Comparison of ENCODE assay signal across 11 cellular contexts in the genomic region with DNA sequence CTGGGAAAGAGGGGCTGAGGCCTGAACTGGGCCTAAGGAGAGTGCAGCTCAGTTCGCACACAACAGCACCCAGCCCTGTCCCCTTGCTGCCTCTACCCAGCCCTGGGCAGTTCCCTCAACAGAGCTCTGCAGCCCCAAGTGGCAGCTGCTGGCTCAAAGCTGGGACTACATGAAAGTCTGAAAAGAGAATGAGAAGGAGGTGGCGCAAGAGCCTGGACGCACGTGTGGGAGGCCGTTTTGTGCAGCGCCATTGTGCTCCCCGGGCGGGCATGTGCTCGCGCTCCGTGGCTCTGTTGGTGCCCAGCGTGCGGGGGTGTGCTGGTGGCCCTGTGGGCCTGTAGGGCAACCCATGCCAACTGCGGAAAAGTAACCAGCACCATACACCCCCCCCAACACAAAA. TPM values are rescaled to one million over a fixed set of nuclear protein-coding genes. Genes with fewer than 3 reads are reported as not detected.
DNase-seq lines count a peak whose midpoint lies in the region; ATAC-seq and TF ChIP-seq lines count a peak whose summit lies in the region.
"Had no signal": no experiment of that assay in that cellular context is flagged by ENCODE, and none has a peak within 500 bp of the region (broad histone marks: within the 10 kb centered on the region; RNA-seq: fewer than 3 reads in every experiment).

No MANE protein-coding gene starts in this region.

- H3K27me3 ChIP-seq in ascending aorta (no peaks in the 10 kb centered on the region), right cardiac atrium (ENCODE audit: control insufficient read depth, insufficient read depth) (no peaks in the 10 kb centered on the region), rectal smooth muscle tissue (ENCODE audit: control insufficient read depth, insufficient read depth, low read length) (no peaks in the 10 kb centered on the region), A673 (replicated peaks; ENCODE audit: insufficient read depth, low read depth, low read length, poor library complexity) (no peaks in the 10 kb centered on the region)

- peaks cover 13 to 26% of the 10 kb centered on the region in 2 donors for H3K4me1 ChIP-seq in ascending aorta
- H3K4me1 ChIP-seq in right cardiac atrium (ENCODE audit: control insufficient read depth, insufficient read depth, low read length) = peaks cover 9% of the 10 kb centered on the region
- H3K4me1 ChIP-seq in rectal smooth muscle tissue (ENCODE audit: control insufficient read depth, insufficient read depth, low read length) = peaks cover 15% of the 10 kb centered on the region
- no peaks in the 10 kb centered on the region for H3K4me1 ChIP-seq in A673 (ENCODE audit: insufficient read depth, low read length, poor library complexity, severe bottlenecking)

- H3K4me3 ChIP-seq in ascending aorta (no peak overlapping the region), right cardiac atrium (ENCODE audit: low read length) (no peak overlapping the region), rectal smooth muscle tissue (ENCODE audit: low read length) (peak overlapping the region; percentile 19), A673 (ENCODE audit: low read depth, low read length, poor library complexity, severe bottlenecking) (no peak overlapping the region)

- H3K9ac ChIP-seq in rectal smooth muscle tissue (ENCODE audit: low read length) = peak overlapping the region; percentile 45

- intact Hi-C loops in ascending aorta (cut with DNase I) = loop anchor here (10.0 kb wide), 1 partner anchor 248 kb away; the partner anchor contains the start of gene SHISA4
- intact Hi-C loops in right cardiac atrium (cut with DNase I) = no loop called here
- intact Hi-C loops in A673 (cut with micrococcal nuclease; ENCODE audit: unreplicated experiment) = loop anchor here (10.0 kb wide), 2 partner anchors 238 to 598 kb away; partner anchors contain the start of gene NAV1

- WGBS in right cardiac atrium = 70% methylated on average over 14 of the region's 14 CpGs

- TF ChIP-seq CTCF in ascending aorta (IDR thresholded peaks at IDR 0.05) = no peak
- no peak for TF ChIP-seq CTCF in A673 (conservative IDR thresholded peaks at IDR 0.05; ENCODE audit: low read depth, low read length)

- H3K36me3 ChIP-seq in ascending aorta (peaks cover 32 to 47% of the 10 kb centered on the region in 2 donors), rectal smooth muscle tissue (ENCODE audit: control insufficient read depth, insufficient read depth, low read length) (peaks cover 24% of the 10 kb centered on the region), A673 (ENCODE audit: insufficient read depth, low read length, poor library complexity, severe bottlenecking) (peaks cover 20% of the 10 kb centered on the region)

- peak; percentile 26 to 32 for ATAC-seq in right cardiac atrium
- ATAC-seq in GM21526 (IDR thresholded peaks at IDR 0.05; ENCODE audit: low FRiP score, unreplicated experiment) = no peak

- no peaks in the 10 kb centered on the region for H3K9me3 ChIP-seq in ascending aorta
- no peaks in the 10 kb centered on the region for H3K9me3 ChIP-seq in right cardiac atrium (ENCODE audit: control insufficient read depth, low read length)
- H3K9me3 ChIP-seq in A673 (ENCODE audit: low read depth, low read length, poor library complexity, severe bottlenecking) = no peaks in the 10 kb centered on the region

- CTCF ChIA-PET in A673 (lab: Charles Lee) = no interaction called here

- DNase-seq in CD1c-positive myeloid dendritic cell (ENCODE audit: extremely low spot score) (peak; percentile 68), ascending aorta (ENCODE audit: low spot score in 2 of 2) (no peak), right cardiac atrium (peak; percentile 54 to 82 (median 75)), NCI-H1105 (lab: John Stamatoyannopoulos, UW) (no peak), COLO829 (ENCODE audit: low spot score) (no peak), A673 (ENCODE audit: low spot score) (no peak)
- DNase-seq: GDM1 had no signal

- BruUV-seq in A673 (replicated peaks; lab: Mats Ljungman, UMichigan) = no TSS peak

- POLR2A ChIA-PET in A673 (lab: Charles Lee; ENCODE audit: low non-redundant PET) = no interaction called here

- H3K27ac ChIP-seq in ascending aorta = peak overlapping the region; percentile 84 to 89
- H3K27ac ChIP-seq in right cardiac atrium (ENCODE audit: low read length) = peak overlapping the region; percentile 79
- peak overlapping the region; percentile 96 for H3K27ac ChIP-seq in rectal smooth muscle tissue (ENCODE audit: low read depth, low read length)
- no peak overlapping the region for H3K27ac ChIP-seq in A673 (ENCODE audit: low read depth, low read length, poor library complexity, severe bottlenecking)

RNA-seq across cellular contexts. Expression of gene GPR37L1, which starts 10.3 kb away (rescaled TPM):
- total RNA-seq in ascending aorta (not detected), right cardiac atrium (under 1 TPM in 3 of 4 donors, not detected in 1; 0.06 to 0.21 (median 0.11) TPM), A673 (2021) (not detected in 2 replicates)
- polyA plus RNA-seq in right cardiac atrium = 0.20 TPM
- total RNA-seq: M059J; T-helper 2 cell treated with Interferon-gamma antibody and Interleukin-4, amounts not matched to agents 100 ng/mL and 5 ng/mL, for 36 hours had no signal

RNA-seq across cellular contexts. Expression of gene ARL8A, which starts 11.5 kb away (rescaled TPM):
- 38.5 TPM for total RNA-seq in ascending aorta
- total RNA-seq in right cardiac atrium = 10 to 100 TPM; 60.9 to 75.3 (median 66.7) TPM
- polyA plus RNA-seq in right cardiac atrium = 32.0 TPM
- total RNA-seq in A673 (2021) = 41.9 and 48.3 TPM in 2 replicates

RNA-seq across cellular contexts. Expression of gene PTPN7, which starts 27.4 kb away (rescaled TPM):
- total RNA-seq in ascending aorta (not detected), right cardiac atrium (1 to 10 TPM in 1 of 4 donors, under 1 TPM in 3; 0.28 to 1.7 (median 0.66) TPM), A673 (2021) (0.72 and 2.2 TPM in 2 replicates)
- 0.29 TPM for polyA plus RNA-seq in right cardiac atrium
- total RNA-seq: M059J had no signal

Comparison
In these comparisons a context has a peak if more than half of its experiments do, and no peak if none do; other contexts are left out.
1. DNase-seq: peak in CD1c-positive myeloid dendritic cell (single experiment) and right cardiac atrium (3 of 3); none in ascending aorta (0 of 2), NCI-H1105 (single experiment), COLO829 (single experiment) and A673 (single experiment).
2. intact Hi-C loops: an anchor here in ascending aorta (10.0 kb wide) and A673 (10.0 kb wide); none called in right cardiac atrium.